In genomic region chr2:9247786-9248185, GRCh38 we compare ENCODE assay signal across 12 cellular contexts. TPM values are rescaled to one million over a fixed set of nuclear protein-coding genes. Genes with fewer than 3 reads are reported as not detected.
A peak's percentile ranks its signal among the peaks of the same experiment; 100 is the strongest.
DNase-seq lines count a peak whose midpoint lies in the region; ATAC-seq and TF ChIP-seq lines count a peak whose summit lies in the region.
"Had no signal": no experiment of that assay in that cellular context is flagged by ENCODE, and none has a peak within 500 bp of the region (broad histone marks: within the 10 kb centered on the region; RNA-seq: fewer than 3 reads in every experiment).

No MANE protein-coding gene starts in this region.

- H3K27me3 ChIP-seq in SJCRH30: no peaks in the 10 kb centered on the region
- no peaks in the 10 kb centered on the region for H3K27me3 ChIP-seq in transverse colon
- H3K27me3 ChIP-seq: esophagus squamous epithelium had no signal

- no peak for TF ChIP-seq EP300 in transverse colon (IDR thresholded peaks at IDR 0.05; ENCODE audit: low read depth)

- H3K4me1 ChIP-seq in SJCRH30 (peaks cover 49% of the 10 kb centered on the region), transverse colon (peaks cover 36 to 86% (median 68%) of the 10 kb centered on the region in 4 donors)

- H3K27ac ChIP-seq in SJCRH30: no peak overlapping the region
- H3K27ac ChIP-seq in transverse colon: peak overlapping the region; percentile 56 to 74 (median 68)
- H3K27ac ChIP-seq: 22Rv1 had no signal

- no peaks in the 10 kb centered on the region for H3K9me3 ChIP-seq in SJCRH30 (replicated peaks)
- no peaks in the 10 kb centered on the region for H3K9me3 ChIP-seq in transverse colon
- H3K9me3 ChIP-seq: esophagus squamous epithelium had no signal

- ATAC-seq in left colon: peak; percentile 56
- no peak for ATAC-seq in HG02610 (IDR thresholded peaks at IDR 0.05; ENCODE audit: unreplicated experiment)
- ATAC-seq in GM18870 (IDR thresholded peaks at IDR 0.05; ENCODE audit: unreplicated experiment): no peak
- ATAC-seq: activated T-cell treated with anti-CD3 and anti-CD28 coated beads, Interleukin-2, amount 50 U/mL, for 4 hours; stimulated activated memory B cell treated with anti-CD40 and anti-IgM and Interleukin-4, amounts not matched to agents 10 μg/mL and 1 μg/mL and 100 μg/mL, for 72 hours had no signal

- DNase-seq in NCI-H1417 (lab: John Stamatoyannopoulos, UW) (peak in 2 of 3 experiments; percentile 18 to 86), NCI-H1417 treated with DMSO at 0.1 percent for 48 hours (lab: John Stamatoyannopoulos, UW) (no peak), SJCRH30 (peak; percentile 35 to 65), left colon (peak; percentile 52 to 73), transverse colon (peak; percentile 47), COR-L47 (lab: John Stamatoyannopoulos, UW) (no peak)
- DNase-seq: activated T-cell treated with anti-CD3 and anti-CD28 coated beads, Interleukin-2, amount 50 U/mL, for 4 hours; esophagus squamous epithelium had no signal

- H3K4me3 ChIP-seq in SJCRH30 (no peak overlapping the region), transverse colon (no peak overlapping the region)
- H3K4me3 ChIP-seq: esophagus squamous epithelium had no signal

- no peak for TF ChIP-seq POLR2A in transverse colon (IDR thresholded peaks at IDR 0.05)

- intact Hi-C loops in left colon (cut with DNase I, micrococcal nuclease) (no loop called here), transverse colon (cut with DNase I; ENCODE audit: low total_unique reads) (no loop called here)

- TF ChIP-seq CTCF in transverse colon (IDR thresholded peaks at IDR 0.05): no peak

- WGBS in transverse colon (ENCODE audit: low coverage in 1 of 2), 2 donors: 16 to 43% methylated on average over 2 to 6 of the region's 6 CpGs

- H3K36me3 ChIP-seq in SJCRH30 (no peaks in the 10 kb centered on the region), transverse colon (no peaks in the 10 kb centered on the region)
- H3K36me3 ChIP-seq: esophagus squamous epithelium had no signal

- in situ Hi-C loops in transverse colon (cut with MboI; ENCODE audit: low pct_ligation_motif_present in 1 of 4, low pct_unique_long_range_greater_than_20kb in 1 of 4, low sequenced_read_pairs in 3 of 4): no loop called here

RNA-seq across cellular contexts. Expression of gene ASAP2, which starts 41.2 kb away (rescaled TPM):
- 27.8 and 32.6 TPM in 2 replicates for total RNA-seq in SJCRH30 (2014; rRNA removed; shearing (Covaris generic))
- 10 to 100 TPM; 63.8 to 71.0 TPM for total RNA-seq in left colon
- total RNA-seq in transverse colon: 10 to 100 TPM; 33.2 to 62.1 (median 54.5) TPM

Comparison
In these comparisons a context has a peak if more than half of its experiments do, and no peak if none do; other contexts are left out.
1. DNase-seq: peak in NCI-H1417 (2 of 3), SJCRH30 (2 of 2), left colon (2 of 2) and transverse colon (single experiment); none in NCI-H1417 treated with DMSO at 0.1 percent for 48 hours (single experiment) and COR-L47 (single experiment).